In genomic region chr17:29930399-29931010, GRCh38 we compare ENCODE assay signal across 8 cellular contexts. TPM values are rescaled to one million over a fixed set of nuclear protein-coding genes. Genes with fewer than 3 reads are reported as not detected.
DNase-seq lines count a peak whose midpoint lies in the region; ATAC-seq and TF ChIP-seq lines count a peak whose summit lies in the region.

No MANE protein-coding gene starts in this region.

- H3K27ac ChIP-seq in caudate nucleus (ENCODE audit: low read depth, low read length) (peak overlapping the region; percentile 95), transverse colon (peak overlapping the region; percentile 88 to 99 (median 94))

- TF ChIP-seq CTCF in lower leg skin (IDR thresholded peaks at IDR 0.05) = no peak
- TF ChIP-seq CTCF in transverse colon (IDR thresholded peaks at IDR 0.05) = no peak

- peaks cover 5 to 36% (median 27%) of the 10 kb centered on the region in 4 donors for H3K4me1 ChIP-seq in transverse colon

- intact Hi-C loops in lower leg skin (cut with DNase I; ENCODE audit: low total_unique reads) = loop anchor here (5.0 kb wide), 1 partner anchor 123 kb away; no protein-coding TSS in a partner anchor
- intact Hi-C loops in transverse colon (cut with DNase I; ENCODE audit: low total_unique reads) = loop anchor here (2.0 kb wide), 1 partner anchor 122 kb away; no protein-coding TSS in a partner anchor

- H3K36me3 ChIP-seq in transverse colon = no peaks in the 10 kb centered on the region

- no peaks in the 10 kb centered on the region for H3K27me3 ChIP-seq in transverse colon

- DNase-seq in G401 (ENCODE audit: low spot score) (peak; percentile 43), NCI-H1092 (lab: John Stamatoyannopoulos, UW) (peak; percentile 56), caudate nucleus (lab: John Stamatoyannopoulos, UW) (peak in 14 of 61 donors; percentile 33 to 81 (median 48)), lower leg skin (ENCODE audit: low spot score in 2 of 2) (no peak), transverse colon (peak; percentile 13), ureter (ENCODE audit: low spot score) (no peak), activated gamma-delta T cell (lab: John Stamatoyannopoulos, UW) (no peak)

- in situ Hi-C loops in G401 (cut with HindIII; ENCODE audit: low sequenced_read_pairs) = no loop called here
- in situ Hi-C loops in transverse colon (cut with MboI; ENCODE audit: low pct_ligation_motif_present in 1 of 4, low pct_unique_long_range_greater_than_20kb in 1 of 4, low sequenced_read_pairs in 3 of 4) = loop anchor here (5.0 to 25.0 kb wide), 4 partner anchors 123 to 318 kb away; partner anchors contain the start of gene CORO6 (in 1 of the 4)

- 0 to 1% methylated on average over 20 of the region's 20 CpGs for WGBS in lower leg skin, 2 donors
- 0 to 1% methylated on average over 12 to 17 of the region's 20 CpGs for WGBS in transverse colon (ENCODE audit: low coverage in 1 of 2), 2 donors

- no peak for ATAC-seq in GM21717 (IDR thresholded peaks at IDR 0.05; ENCODE audit: unreplicated experiment)

- no peak for TF ChIP-seq EP300 in transverse colon (IDR thresholded peaks at IDR 0.05; ENCODE audit: low read depth)

- H3K9me3 ChIP-seq in transverse colon = no peaks in the 10 kb centered on the region

- H3K4me3 ChIP-seq in lower leg skin (ENCODE audit: low read depth, poor library complexity, severe bottlenecking) (peak overlapping the region; percentile 91), transverse colon (peak overlapping the region; percentile 67 to 90 (median 72))

- no peak for TF ChIP-seq POLR2A in lower leg skin (IDR thresholded peaks at IDR 0.05)
- TF ChIP-seq POLR2A in transverse colon (IDR thresholded peaks at IDR 0.05) = no peak

RNA-seq across cellular contexts. Expression of gene SSH2, which starts 0.5 kb away (rescaled TPM):
- 4.5 and 6.4 TPM in 2 replicates for total RNA-seq in G401 (2014; rRNA removed; shearing (Covaris generic))
- 10 to 100 TPM in 3 of 4 donors, 1 to 10 TPM in 1; 10.0 to 20.3 (median 15.3) TPM for total RNA-seq in lower leg skin
- total RNA-seq in transverse colon = 10 to 100 TPM; 15.3 to 99.9 (median 46.0) TPM
- total RNA-seq in ureter = 41.1 TPM

RNA-seq across cellular contexts. Expression of gene EFCAB5, which starts 10.9 kb away (rescaled TPM):
- total RNA-seq in G401 (2014; rRNA removed; shearing (Covaris generic)) = 0.06 and 0.07 TPM in 2 replicates
- total RNA-seq in lower leg skin = 1 to 10 TPM in 1 of 4 donors, under 1 TPM in 3; 0.46 to 1.0 (median 0.68) TPM
- 1 to 10 TPM in 3 of 4 donors, under 1 TPM in 1; 1.00 to 3.7 (median 1.9) TPM for total RNA-seq in transverse colon
- total RNA-seq in ureter = 1.6 TPM

Comparison
In these comparisons a context has a peak if more than half of its experiments do, and no peak if none do; other contexts are left out.
1. DNase-seq: peak in G401 (single experiment), NCI-H1092 (single experiment) and transverse colon (single experiment); none in lower leg skin (0 of 2), ureter (single experiment) and activated gamma-delta T cell (single experiment).